In the genomic region with DNA sequence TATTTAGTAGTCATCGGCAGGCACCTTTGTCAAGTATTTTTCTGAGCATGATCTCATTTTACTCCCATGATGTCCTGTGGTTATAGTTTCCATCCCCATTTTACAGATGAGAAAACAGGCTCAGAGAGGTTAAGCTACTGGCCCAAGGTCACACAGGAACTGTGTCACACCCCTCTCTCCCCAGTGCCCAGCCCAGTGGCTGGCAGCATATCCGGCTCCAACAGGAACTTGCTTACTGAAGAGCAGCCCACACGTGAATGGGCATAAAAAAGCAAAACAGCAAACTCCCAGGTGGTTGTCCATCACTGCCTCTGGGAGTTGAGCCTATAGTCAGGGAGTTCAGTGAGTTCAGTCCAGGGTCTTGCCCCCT, we compare ENCODE assay signal across 25 cellular contexts. TPM values are rescaled to one million over a fixed set of nuclear protein-coding genes. Genes with fewer than 3 reads are reported as not detected.
DNase-seq lines count a peak whose midpoint lies in the region; ATAC-seq and TF ChIP-seq lines count a peak whose summit lies in the region.
"Had no signal": no experiment of that assay in that cellular context is flagged by ENCODE, and none has a peak within 500 bp of the region (broad histone marks: within the 10 kb centered on the region; RNA-seq: fewer than 3 reads in every experiment).

No MANE protein-coding gene starts in this region.

- POLR2A ChIA-PET in WTC11 (lab: Charles Lee): no interaction called here

- H3K27me3 Mint-ChIP-seq in activated T-helper 17 cell treated with anti-CD3 and anti-CD28 coated beads, Interleukin-2, amount 50 U/mL, for 72 hours: no peaks in the 10 kb centered on the region
- H3K27me3 Mint-ChIP-seq in memory B cell (no peaks in the 10 kb centered on the region), WTC11 (ENCODE audit: low read depth) (no peaks in the 10 kb centered on the region)

- H3K27ac Mint-ChIP-seq in activated T-helper 17 cell treated with anti-CD3 and anti-CD28 coated beads, Interleukin-2, amount 50 U/mL, for 72 hours: peak overlapping the region; percentile 82
- H3K27ac Mint-ChIP-seq in memory B cell (peak overlapping the region; percentile 63), WTC11 (no peak overlapping the region)
- H3K27ac Mint-ChIP-seq: endodermal cell, type B pancreatic cell had no signal

- H3K36me3 Mint-ChIP-seq in activated T-helper 17 cell treated with anti-CD3 and anti-CD28 coated beads, Interleukin-2, amount 50 U/mL, for 72 hours (ENCODE audit: low read depth): no peaks in the 10 kb centered on the region
- H3K36me3 Mint-ChIP-seq in memory B cell (peaks cover 2% of the 10 kb centered on the region), WTC11 (no peaks in the 10 kb centered on the region)
- H3K36me3 Mint-ChIP-seq: type B pancreatic cell had no signal

- H3K27me3 ChIP-seq in upper lobe of right lung: no peaks in the 10 kb centered on the region
- no peaks in the 10 kb centered on the region for H3K27me3 ChIP-seq in prostate gland (replicated peaks; ENCODE audit: insufficient read depth)
- H3K27me3 ChIP-seq: breast epithelium, colonic mucosa, esophagus muscularis mucosa had no signal

- TF ChIP-seq CTCF in upper lobe of right lung (IDR thresholded peaks at IDR 0.05): no peak
- no peak for TF ChIP-seq CTCF in prostate gland (IDR thresholded peaks at IDR 0.05)
- TF ChIP-seq CTCF in WTC11 (IDR thresholded peaks at IDR 0.05): no peak

- intact Hi-C loops in Right ventricle myocardium inferior (cut with DNase I) (loop anchor here (5.0 kb wide), 1 partner anchor 43 kb away; no protein-coding TSS in a partner anchor), left ventricle myocardium superior (cut with micrococcal nuclease) (no loop called here), upper lobe of right lung (cut with DNase I) (no loop called here), prostate gland (cut with DNase I) (no loop called here)

- peaks cover 11% of the 10 kb centered on the region for H3K4me1 Mint-ChIP-seq in activated T-helper 17 cell treated with anti-CD3 and anti-CD28 coated beads, Interleukin-2, amount 50 U/mL, for 72 hours
- H3K4me1 Mint-ChIP-seq in memory B cell (peaks cover 40% of the 10 kb centered on the region), WTC11 (peaks cover 5% of the 10 kb centered on the region)

- H3K9me3 Mint-ChIP-seq in activated T-helper 17 cell treated with anti-CD3 and anti-CD28 coated beads, Interleukin-2, amount 50 U/mL, for 72 hours: no peaks in the 10 kb centered on the region
- H3K9me3 Mint-ChIP-seq in memory B cell (no peaks in the 10 kb centered on the region), WTC11 (no peaks in the 10 kb centered on the region)
- H3K9me3 Mint-ChIP-seq: endodermal cell, type B pancreatic cell had no signal

- H3K9me3 ChIP-seq in upper lobe of right lung (no peaks in the 10 kb centered on the region), prostate gland (no peaks in the 10 kb centered on the region)
- H3K9me3 ChIP-seq: breast epithelium, colonic mucosa, esophagus muscularis mucosa, mucosa of descending colon had no signal

- peaks cover 50% of the 10 kb centered on the region for H3K4me1 ChIP-seq in upper lobe of right lung
- H3K4me1 ChIP-seq in prostate gland (replicated peaks): no peaks in the 10 kb centered on the region

- H3K36me3 ChIP-seq in upper lobe of right lung (no peaks in the 10 kb centered on the region), prostate gland (no peaks in the 10 kb centered on the region)
- H3K36me3 ChIP-seq: breast epithelium, colonic mucosa, esophagus muscularis mucosa had no signal

- H3K4me3 ChIP-seq in upper lobe of right lung: no peak overlapping the region
- no peak overlapping the region for H3K4me3 ChIP-seq in prostate gland
- H3K4me3 ChIP-seq: breast epithelium, colonic mucosa, esophagus muscularis mucosa, mucosa of descending colon had no signal

- ATAC-seq in Right ventricle myocardium inferior (no peak), left ventricle myocardium superior (no peak), memory B cell (ENCODE audit: low read depth) (no peak), upper lobe of right lung (peak; percentile 17), WTC11 (no peak)
- peak; percentile 77 for ATAC-seq in activated T-helper 17 cell treated with anti-CD3 and anti-CD28 coated beads, Interleukin-2, amount 50 U/mL, for 72 hours (replicated peaks)
- ATAC-seq: mucosa of descending colon had no signal

- DNase-seq in Right ventricle myocardium inferior (ENCODE audit: missing footprints) (peak; percentile 57), left ventricle myocardium superior (no peak), memory B cell (ENCODE audit: low spot score in 2 of 2) (no peak), upper lobe of right lung (no peak), activated T-cell treated with anti-CD3 and anti-CD28 coated beads for 4 hours (no peak), prostate gland (ENCODE audit: low spot score) (no peak), WTC11 (ENCODE audit: low spot score) (no peak)
- DNase-seq: activated CD4-positive, alpha-beta T cell treated with anti-CD3 and anti-CD28 coated beads, Interleukin-2, amount 50 U/mL, for 4 hours; activated gamma-delta T cell; colonic mucosa; DMS 273 treated with DMSO at 0.1 percent for 48 hours; endodermal cell; foreskin melanocyte; HCEC 1CT; hippocampal formation; NCI-H1105 treated with DMSO at 0.1 percent for 48 hours; NCI-H2081; NCI-H345; NCI-H748 treated with DMSO at 0.1 percent for 48 hours had no signal

- CTCF ChIA-PET in WTC11 (lab: Charles Lee): interaction anchor here (1.1 to 3.9 kb wide), 4 partner anchors 13 to 63 kb away, joined by 5 to 23 read pairs (median 12); no protein-coding TSS in a partner anchor

- no peak for TF ChIP-seq POLR2A in prostate gland (IDR thresholded peaks at IDR 0.05)

- WGBS in prostate gland: 69% methylated on average over 3 of the region's 3 CpGs

- H3K4me3 Mint-ChIP-seq in activated T-helper 17 cell treated with anti-CD3 and anti-CD28 coated beads, Interleukin-2, amount 50 U/mL, for 72 hours: peak overlapping the region; percentile 51
- H3K4me3 Mint-ChIP-seq in memory B cell (no peak overlapping the region), WTC11 (no peak overlapping the region)
- H3K4me3 Mint-ChIP-seq: endodermal cell, type B pancreatic cell had no signal

- H3K27ac ChIP-seq in upper lobe of right lung (peak overlapping the region; percentile 67), prostate gland (no peak overlapping the region)
- H3K27ac ChIP-seq: colonic mucosa had no signal

TF ChIP-seq in WTC11, 78 proteins besides CTCF, POLR2A, EP300 and RAD21:
- TF ChIP-seq ZNF416 (CRISPR knock-in tag; IDR thresholded peaks at IDR 0.05) (no peak), IRF2 (CRISPR knock-in tag; IDR thresholded peaks at IDR 0.05; ENCODE audit: borderline replicate concordance, low read depth) (no peak), FOXJ3 (CRISPR knock-in tag; IDR thresholded peaks at IDR 0.05; ENCODE audit: borderline replicate concordance) (no peak), OVOL2 (CRISPR knock-in tag; IDR thresholded peaks at IDR 0.05; ENCODE audit: borderline replicate concordance) (no peak), NFATC4 (CRISPR knock-in tag; IDR thresholded peaks at IDR 0.05) (no peak), MXD4 (CRISPR knock-in tag; IDR thresholded peaks at IDR 0.05; ENCODE audit: borderline replicate concordance) (no peak)
- TF ChIP-seq, protein P1, sequence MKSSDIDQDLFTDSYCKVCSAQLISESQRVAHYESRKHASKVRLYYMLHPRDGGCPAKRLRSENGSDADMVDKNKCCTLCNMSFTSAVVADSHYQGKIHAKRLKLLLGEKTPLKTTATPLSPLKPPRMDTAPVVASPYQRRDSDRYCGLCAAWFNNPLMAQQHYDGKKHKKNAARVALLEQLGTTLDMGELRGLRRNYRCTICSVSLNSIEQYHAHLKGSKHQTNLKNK (CRISPR knock-in tag; IDR thresholded peaks at IDR 0.05): no peak
- TF ChIP-seq, protein P2, sequence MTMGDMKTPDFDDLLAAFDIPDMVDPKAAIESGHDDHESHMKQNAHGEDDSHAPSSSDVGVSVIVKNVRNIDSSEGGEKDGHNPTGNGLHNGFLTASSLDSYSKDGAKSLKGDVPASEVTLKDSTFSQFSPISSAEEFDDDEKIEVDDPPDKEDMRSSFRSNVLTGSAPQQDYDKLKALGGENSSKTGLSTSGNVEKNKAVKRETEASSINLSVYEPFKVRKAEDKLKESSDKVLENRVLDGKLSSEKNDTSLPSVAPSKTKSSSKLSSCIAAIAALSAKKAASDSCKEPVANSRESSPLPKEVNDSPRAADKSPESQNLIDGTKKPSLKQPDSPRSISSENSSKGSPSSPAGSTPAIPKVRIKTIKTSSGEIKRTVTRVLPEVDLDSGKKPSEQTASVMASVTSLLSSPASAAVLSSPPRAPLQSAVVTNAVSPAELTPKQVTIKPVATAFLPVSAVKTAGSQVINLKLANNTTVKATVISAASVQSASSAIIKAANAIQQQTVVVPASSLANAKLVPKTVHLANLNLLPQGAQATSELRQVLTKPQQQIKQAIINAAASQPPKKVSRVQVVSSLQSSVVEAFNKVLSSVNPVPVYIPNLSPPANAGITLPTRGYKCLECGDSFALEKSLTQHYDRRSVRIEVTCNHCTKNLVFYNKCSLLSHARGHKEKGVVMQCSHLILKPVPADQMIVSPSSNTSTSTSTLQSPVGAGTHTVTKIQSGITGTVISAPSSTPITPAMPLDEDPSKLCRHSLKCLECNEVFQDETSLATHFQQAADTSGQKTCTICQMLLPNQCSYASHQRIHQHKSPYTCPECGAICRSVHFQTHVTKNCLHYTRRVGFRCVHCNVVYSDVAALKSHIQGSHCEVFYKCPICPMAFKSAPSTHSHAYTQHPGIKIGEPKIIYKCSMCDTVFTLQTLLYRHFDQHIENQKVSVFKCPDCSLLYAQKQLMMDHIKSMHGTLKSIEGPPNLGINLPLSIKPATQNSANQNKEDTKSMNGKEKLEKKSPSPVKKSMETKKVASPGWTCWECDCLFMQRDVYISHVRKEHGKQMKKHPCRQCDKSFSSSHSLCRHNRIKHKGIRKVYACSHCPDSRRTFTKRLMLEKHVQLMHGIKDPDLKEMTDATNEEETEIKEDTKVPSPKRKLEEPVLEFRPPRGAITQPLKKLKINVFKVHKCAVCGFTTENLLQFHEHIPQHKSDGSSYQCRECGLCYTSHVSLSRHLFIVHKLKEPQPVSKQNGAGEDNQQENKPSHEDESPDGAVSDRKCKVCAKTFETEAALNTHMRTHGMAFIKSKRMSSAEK (CRISPR knock-in tag; IDR thresholded peaks at IDR 0.05; ENCODE audit: borderline replicate concordance): no peak

RNA-seq across cellular contexts. Expression of a gene that starts 8.3 kb away (rescaled TPM):
- total RNA-seq in Right ventricle myocardium inferior: 28.2 TPM
- total RNA-seq in left ventricle myocardium superior: 25.8 TPM
- total RNA-seq in activated T-helper 17 cell treated with anti-CD3 and anti-CD28 coated beads, Interleukin-2, amount 50 U/mL, for 72 hours: 1 to 10 TPM; 5.6 to 7.9 TPM
- total RNA-seq in upper lobe of right lung: 45.6 TPM
- total RNA-seq in prostate gland: 10 to 100 TPM in 1 of 2 donors, 1 to 10 TPM in 1; 4.3 to 37.9 TPM
- 8.8 to 14.4 TPM (median 13.7 TPM) in 3 replicates for total RNA-seq in WTC11 (2021)

RNA-seq across cellular contexts. Expression of a gene that starts 45.2 kb away (rescaled TPM):
- total RNA-seq in Right ventricle myocardium inferior: 3.2 TPM
- total RNA-seq in left ventricle myocardium superior: 3.0 TPM
- total RNA-seq in activated T-helper 17 cell treated with anti-CD3 and anti-CD28 coated beads, Interleukin-2, amount 50 U/mL, for 72 hours: under 1 TPM in 1 of 2 donors, not detected in 1; 0.09 TPM
- total RNA-seq in upper lobe of right lung: 4.5 TPM
- 1 to 10 TPM; 1.5 to 5.2 TPM for total RNA-seq in prostate gland
- 0.85 to 1.2 TPM (median 1.1 TPM) in 3 replicates for total RNA-seq in WTC11 (2021)
- total RNA-seq: A673 had no signal

Comparison
In these comparisons a context has a peak if more than half of its experiments do, and no peak if none do; other contexts are left out.
1. ATAC-seq: peak in activated T-helper 17 cell treated with anti-CD3 and anti-CD28 coated beads, Interleukin-2, amount 50 U/mL, for 72 hours (single experiment) and upper lobe of right lung (single experiment); none in Right ventricle myocardium inferior (single experiment), left ventricle myocardium superior (single experiment), memory B cell (single experiment) and WTC11 (single experiment).